ENCODE assay signal across 34 cellular contexts in genomic region chr14:95151561-95151960, GRCh38. TPM values are rescaled to one million over a fixed set of nuclear protein-coding genes. Genes with fewer than 3 reads are reported as not detected.
DNase-seq lines count a peak whose midpoint lies in the region; ATAC-seq, FAIRE-seq and TF ChIP-seq lines count a peak whose summit lies in the region.
"Had no signal": no experiment of that assay in that cellular context is flagged by ENCODE, and none has a peak within 500 bp of the region (broad histone marks: within the 10 kb centered on the region; RNA-seq: fewer than 3 reads in every experiment).

No MANE protein-coding gene starts in this region.

- no peaks in the 10 kb centered on the region for H3K9me3 Mint-ChIP-seq in natural killer cell treated with Interleukin-12 subunit alpha and Interleukin-12 subunit beta and Interleukin-15 and Interleukin-18, amount 100 ng/mL, for 72 hours
- H3K9me3 Mint-ChIP-seq in natural killer cell = no peaks in the 10 kb centered on the region
- H3K9me3 Mint-ChIP-seq in activated CD4-positive, alpha-beta T cell treated with anti-CD3 and anti-CD28 coated beads, Interleukin-2, amount 10 ng/mL, durations not matched to agents 24 days and 14 days = peaks cover 6% of the 10 kb centered on the region
- H3K9me3 Mint-ChIP-seq: CD8-positive, alpha-beta memory T cell; neural crest cell had no signal

- H3K4me2 ChIP-seq in GM12878 (ENCODE audit: control insufficient read depth, insufficient read depth) = peak overlapping the region; percentile 15; the same call in 1 of the 2 replicates

- in situ Hi-C loops in GM12878 (cut with MboI) = no loop called here

- intact Hi-C loops in natural killer cell (cut with micrococcal nuclease) (no loop called here), GM12878 (cut with micrococcal nuclease; ENCODE audit: unreplicated experiment) (loop anchor here (10.0 kb wide), 2 partner anchors 353 to 383 kb away; partner anchors contain the start of gene GLRX5)
- intact Hi-C loops in activated CD4-positive, alpha-beta T cell treated with anti-CD3 and anti-CD28 coated beads, Interleukin-2, amount 10 ng/mL, durations not matched to agents 24 days and 14 days (cut with micrococcal nuclease) = no loop called here

- peaks cover 7% of the 10 kb centered on the region for H3K36me3 Mint-ChIP-seq in natural killer cell treated with Interleukin-12 subunit alpha and Interleukin-12 subunit beta and Interleukin-15 and Interleukin-18, amount 100 ng/mL, for 72 hours
- H3K36me3 Mint-ChIP-seq in natural killer cell = no peaks in the 10 kb centered on the region
- peaks cover 27% of the 10 kb centered on the region for H3K36me3 Mint-ChIP-seq in activated CD4-positive, alpha-beta T cell treated with anti-CD3 and anti-CD28 coated beads, Interleukin-2, amount 10 ng/mL, durations not matched to agents 24 days and 14 days (ENCODE audit: low read depth)

- H3K4me3 ChIP-seq in GM12878 = no peak overlapping the region
- H3K4me3 ChIP-seq: ascending aorta, coronary artery, HAP-1, pancreas, thoracic aorta, uterus had no signal

- H3K79me2 ChIP-seq in GM12878 (ENCODE audit: control insufficient read depth, insufficient read depth, low read length) = peaks cover 98% of the 10 kb centered on the region

- peaks cover 67 to 78% of the 10 kb centered on the region in 2 donors for H3K4me1 Mint-ChIP-seq in natural killer cell treated with Interleukin-12 subunit alpha and Interleukin-12 subunit beta and Interleukin-15 and Interleukin-18, amount 100 ng/mL, for 72 hours (ENCODE audit: low read depth in 2 of 2)
- peaks cover 79 to 88% of the 10 kb centered on the region in 2 donors for H3K4me1 Mint-ChIP-seq in natural killer cell
- H3K4me1 Mint-ChIP-seq in activated CD4-positive, alpha-beta T cell treated with anti-CD3 and anti-CD28 coated beads, Interleukin-2, amount 10 ng/mL, durations not matched to agents 24 days and 14 days = peaks cover 44% of the 10 kb centered on the region

- peak overlapping the region in 1 of 2 donors; percentile 50 for H3K27ac Mint-ChIP-seq in natural killer cell treated with Interleukin-12 subunit alpha and Interleukin-12 subunit beta and Interleukin-15 and Interleukin-18, amount 100 ng/mL, for 72 hours
- no peak overlapping the region for H3K27ac Mint-ChIP-seq in natural killer cell
- H3K27ac Mint-ChIP-seq in activated CD4-positive, alpha-beta T cell treated with anti-CD3 and anti-CD28 coated beads, Interleukin-2, amount 10 ng/mL, durations not matched to agents 24 days and 14 days = no peak overlapping the region
- H3K27ac Mint-ChIP-seq: activated naive CD8-positive, alpha-beta T cell treated with anti-CD3 and anti-CD28 coated beads for 36 hours; CD8-positive, alpha-beta memory T cell; stimulated activated naive CD8-positive, alpha-beta T cell treated with anti-CD3 and anti-CD28 coated beads, Interleukin-15, Interleukin-2, amounts not matched to agents 100 ng/mL and 50 ng/mL, for 24 hours had no signal

- BruUV-seq in GM12878 (replicated peaks; lab: Mats Ljungman, UMichigan) = no TSS peak

- H3K36me3 ChIP-seq in GM12878 (ENCODE audit: control insufficient read depth in 2 of 2, insufficient read depth in 2 of 2, low read length in 1 of 2) = peaks cover 0 to under 1% of the 10 kb centered on the region in 2 experiments; a peak in 1 of 4 replicates
- H3K36me3 ChIP-seq: ascending aorta, HAP-1, pancreas, thoracic aorta, uterus had no signal

- H3K27ac ChIP-seq in GM12878 (ENCODE audit: control insufficient read depth, insufficient read depth) = no peak overlapping the region
- H3K27ac ChIP-seq: ascending aorta, coronary artery, pancreas, thoracic aorta, uterus, VCaP had no signal

- no peak for TF ChIP-seq POLR2A in GM12878 (IDR thresholded peaks at IDR 0.05; ENCODE audit: low read depth, low read length)

- DNase-seq in natural killer cell treated with Interleukin-12 subunit alpha and Interleukin-12 subunit beta and Interleukin-15 and Interleukin-18, amount 100 ng/mL, for 72 hours (ENCODE audit: low spot score) = no peak
- DNase-seq in natural killer cell (no peak), GM12878 (ENCODE audit: low read depth, low spot score) (no peak), kidney tubule cell (ENCODE audit: low spot score) (peak; percentile 79), superior temporal gyrus (ENCODE audit: extremely low spot score) (peak; percentile 54), NCI-H1694 (lab: John Stamatoyannopoulos, UW) (no peak)
- no peak for DNase-seq in activated CD4-positive, alpha-beta T cell treated with anti-CD3 and anti-CD28 coated beads, Interleukin-2, amount 10 ng/mL, durations not matched to agents 24 days and 14 days
- DNase-seq: 8988T; activated CD4-positive, alpha-beta T cell treated with anti-CD3 and anti-CD28 coated beads for 48 hours; activated effector memory CD4-positive, alpha-beta T cell treated with Interleukin-2 at 50 U/mL for 16 hours; activated naive CD8-positive, alpha-beta T cell treated with anti-CD3 and anti-CD28 coated beads for 36 hours; activated T-cell treated with anti-CD3 and anti-CD28 coated beads, Interleukin-2, amount 50 U/mL, for 1 hour; CD8-positive, alpha-beta memory T cell; DMS 273 treated with DMSO at 0.1 percent for 48 hours; effector memory CD4-positive, alpha-beta T cell; EL; foreskin fibroblast; left colon; NCI-H446; NCI-H774; pancreas; stimulated activated CD4-positive, alpha-beta T cell treated with anti-CD3 and anti-CD28 coated beads, Interleukin-1b, Interleukin-23, amount 100 ng/mL, for 48 hours; SW 1271; T-helper 9 cell; uterus had no signal

- no peak for ATAC-seq in natural killer cell treated with Interleukin-12 subunit alpha and Interleukin-12 subunit beta and Interleukin-15 and Interleukin-18, amount 100 ng/mL, for 72 hours
- ATAC-seq in natural killer cell (no peak), GM12878 (no peak), HG03139 (IDR thresholded peaks at IDR 0.05; ENCODE audit: unreplicated experiment) (no peak)
- ATAC-seq: left colon, pancreas had no signal

- no peaks in the 10 kb centered on the region for H3K27me3 ChIP-seq in GM12878 (replicated peaks in 1 of 2; ENCODE audit: control insufficient read depth in 2 of 2, insufficient read depth in 2 of 2, low read length in 1 of 2)
- H3K27me3 ChIP-seq: ascending aorta, pancreas, uterus had no signal

- TF ChIP-seq EP300 in GM12878 (IDR thresholded peaks at IDR 0.05; ENCODE audit: borderline replicate concordance in 1 of 2, control insufficient read depth in 1 of 2, low read depth in 2 of 2, low read length in 2 of 2) = no peak

- H3K9ac ChIP-seq in GM12878 (ENCODE audit: control insufficient read depth, insufficient read depth, low read length) = no peak overlapping the region

- no peak for TF ChIP-seq RAD21 in GM12878 (IDR thresholded peaks at IDR 0.05; ENCODE audit: insufficient read depth, low read depth, low read length)

- RAD21 ChIA-PET in GM12878 (lab: Charles Lee; ENCODE audit: unreplicated experiment) = interaction anchor here (1.1 kb wide), 1 partner anchor 142 kb away, joined by 3 read pairs; no protein-coding TSS in a partner anchor

- peak overlapping the region; percentile 23 for H3K4me3 Mint-ChIP-seq in natural killer cell treated with Interleukin-12 subunit alpha and Interleukin-12 subunit beta and Interleukin-15 and Interleukin-18, amount 100 ng/mL, for 72 hours
- H3K4me3 Mint-ChIP-seq in natural killer cell = no peak overlapping the region
- H3K4me3 Mint-ChIP-seq in activated CD4-positive, alpha-beta T cell treated with anti-CD3 and anti-CD28 coated beads, Interleukin-2, amount 10 ng/mL, durations not matched to agents 24 days and 14 days = no peak overlapping the region
- H3K4me3 Mint-ChIP-seq: activated naive CD8-positive, alpha-beta T cell treated with anti-CD3 and anti-CD28 coated beads for 36 hours; neural crest cell; stimulated activated naive CD8-positive, alpha-beta T cell treated with anti-CD3 and anti-CD28 coated beads, Interleukin-15, Interleukin-2, amounts not matched to agents 100 ng/mL and 50 ng/mL, for 24 hours had no signal

- H3K4me1 ChIP-seq in GM12878 (ENCODE audit: control insufficient read depth, insufficient read depth, low read length) = peaks cover 8% of the 10 kb centered on the region

- POLR2A ChIA-PET in GM12878 (lab: Charles Lee) = interaction anchor here (1.1 to 2.9 kb wide), 2 partner anchors 11 to 19 kb away, joined by 3 to 6 read pairs; no protein-coding TSS in a partner anchor

- peaks cover 4% of the 10 kb centered on the region; the same call in 2 of the 3 replicates for H3K9me3 ChIP-seq in GM12878 (replicated peaks; ENCODE audit: control insufficient read depth, insufficient read depth, low read length)
- H3K9me3 ChIP-seq: ascending aorta, HAP-1, pancreas, thoracic aorta, uterus had no signal

- no peaks in the 10 kb centered on the region for H4K20me1 ChIP-seq in GM12878 (ENCODE audit: control insufficient read depth, insufficient read depth)

- H2AFZ ChIP-seq in GM12878 (ENCODE audit: control insufficient read depth, low read depth, low read length) = no peak overlapping the region

- H3K27me3 Mint-ChIP-seq in natural killer cell treated with Interleukin-12 subunit alpha and Interleukin-12 subunit beta and Interleukin-15 and Interleukin-18, amount 100 ng/mL, for 72 hours = no peaks in the 10 kb centered on the region
- no peaks in the 10 kb centered on the region for H3K27me3 Mint-ChIP-seq in natural killer cell (ENCODE audit: low read depth in 2 of 2)
- H3K27me3 Mint-ChIP-seq in activated CD4-positive, alpha-beta T cell treated with anti-CD3 and anti-CD28 coated beads, Interleukin-2, amount 10 ng/mL, durations not matched to agents 24 days and 14 days = no peaks in the 10 kb centered on the region
- H3K27me3 Mint-ChIP-seq: activated naive CD8-positive, alpha-beta T cell treated with anti-CD3 and anti-CD28 coated beads for 36 hours; CD8-positive, alpha-beta memory T cell; stimulated activated naive CD8-positive, alpha-beta T cell treated with anti-CD3 and anti-CD28 coated beads, Interleukin-15, Interleukin-2, amounts not matched to agents 100 ng/mL and 50 ng/mL, for 24 hours had no signal

- no peak for FAIRE-seq in GM12878 (lab: Jason Lieb, UNC)
- FAIRE-seq: GM18507, pancreas had no signal

- 93% methylated on average over 8 of the region's 8 CpGs for WGBS in GM12878 (ENCODE audit: insufficient coverage, insufficient replicate concordance, low lambda C conversion rate, missing lambda C conversion rate)

- SMC1A ChIA-PET in GM12878 (lab: Charles Lee; ENCODE audit: uncharacterized antibody, unreplicated experiment) = interaction anchor here (0.7 to 4.1 kb wide), 3 partner anchors 9 to 62 kb away, joined by 3 to 16 read pairs (median 6); no protein-coding TSS in a partner anchor

- CTCF ChIA-PET in GM12878 (lab: Yijun Ruan, JAX) = no interaction called here

- TF ChIP-seq CTCF in natural killer cell (IDR thresholded peaks at IDR 0.05) (no peak), GM12878 (IDR thresholded peaks at IDR 0.05 in 2 of 3, conservative IDR thresholded peaks at IDR 0.05 in 1 of 3; ENCODE audit: control insufficient read depth in 2 of 3, extremely low read depth in 1 of 3, insufficient read depth in 1 of 3, low read depth in 3 of 3, low read length in 3 of 3) (no peak)

RNA-seq across cellular contexts. Expression of gene DICER1, which starts 5.8 kb away (rescaled TPM):
- 100 to 1,000 TPM; 104 to 115 TPM for total RNA-seq in natural killer cell treated with Interleukin-12 subunit alpha and Interleukin-12 subunit beta and Interleukin-15 and Interleukin-18, amount 100 ng/mL, for 72 hours
- total RNA-seq in natural killer cell = 10 to 100 TPM; 47.7 to 59.3 (median 52.9) TPM
- total RNA-seq in GM12878 (2013; cell fraction: nucleolus; rRNA removed) = 246 and 321 TPM in 2 replicates
- 69.4 and 86.8 TPM in 2 replicates for total RNA-seq in GM12878 (2014; rRNA removed)
- total RNA-seq in GM12878 (2014; rRNA removed; fragmentation: Illumina TruSeq; extraction: Trizol) = 42.8 and 46.1 TPM in 2 replicates
- total RNA-seq in GM12878 (2021) = 47.9 and 51.9 TPM in 2 replicates
- polyA plus RNA-seq in GM12878 (2011; ENCODE audit: low read depth) = 19.6 TPM
- polyA plus RNA-seq in GM12878 (2011; rRNA removed) = 70.8 and 85.7 TPM in 2 replicates
- polyA plus RNA-seq in GM12878 (2011; cell fraction: cytosol; rRNA removed) = 26.8 and 32.2 TPM in 2 replicates
- 67.8 and 75.4 TPM in 2 replicates for polyA plus RNA-seq in GM12878 (2011; cell fraction: nucleus; rRNA removed)
- polyA plus RNA-seq in GM12878 (2012) = 18.2 and 18.4 TPM in 2 replicates
- 43.1 and 43.6 TPM in 2 replicates for polyA plus RNA-seq in GM12878 (2014; fragmentation: Illumina TruSeq; extraction: Trizol)
- 1 to 10 TPM; 6.8 to 9.8 TPM for polyA plus RNA-seq in GM12878 (2014; fragmentation: Nextera tagmentation; extraction: Ambion mirVana)
- polyA plus RNA-seq in GM12878 (2014; rRNA removed) = 22.2 and 28.7 TPM in 2 replicates
- polyA plus RNA-seq in GM12878 (2016; fragmentation: Nextera tagmentation; extraction: Ambion mirVana) = 10 to 100 TPM; 29.2 to 31.4 TPM
- 83.1 and 96.8 TPM in 2 replicates for polyA minus RNA-seq in GM12878 (2011; rRNA and poly(A)+ RNA removed)
- polyA minus RNA-seq in GM12878 (2011; cell fraction: cytosol; rRNA and poly(A)+ RNA removed) = 27.8 and 30.6 TPM in 2 replicates
- polyA minus RNA-seq in GM12878 (2011; cell fraction: nucleus; rRNA and poly(A)+ RNA removed) = 89.8 and 92.1 TPM in 2 replicates
- total RNA-seq in activated CD4-positive, alpha-beta T cell treated with anti-CD3 and anti-CD28 coated beads, Interleukin-2, amount 10 ng/mL, durations not matched to agents 24 days and 14 days = 74.4 and 77.0 TPM in 2 replicates

Comparison
In these comparisons a context has a peak if more than half of its experiments do, and no peak if none do; other contexts are left out.
1. DNase-seq: peak in kidney tubule cell (single experiment) and superior temporal gyrus (single experiment); none in natural killer cell treated with Interleukin-12 subunit alpha and Interleukin-12 subunit beta and Interleukin-15 and Interleukin-18, amount 100 ng/mL, for 72 hours (single experiment), natural killer cell (single experiment), GM12878 (single experiment), activated CD4-positive, alpha-beta T cell treated with anti-CD3 and anti-CD28 coated beads, Interleukin-2, amount 10 ng/mL, durations not matched to agents 24 days and 14 days (single experiment) and NCI-H1694 (single experiment).